23 cellular contexts compared by ENCODE assay signal in the genomic region with DNA sequence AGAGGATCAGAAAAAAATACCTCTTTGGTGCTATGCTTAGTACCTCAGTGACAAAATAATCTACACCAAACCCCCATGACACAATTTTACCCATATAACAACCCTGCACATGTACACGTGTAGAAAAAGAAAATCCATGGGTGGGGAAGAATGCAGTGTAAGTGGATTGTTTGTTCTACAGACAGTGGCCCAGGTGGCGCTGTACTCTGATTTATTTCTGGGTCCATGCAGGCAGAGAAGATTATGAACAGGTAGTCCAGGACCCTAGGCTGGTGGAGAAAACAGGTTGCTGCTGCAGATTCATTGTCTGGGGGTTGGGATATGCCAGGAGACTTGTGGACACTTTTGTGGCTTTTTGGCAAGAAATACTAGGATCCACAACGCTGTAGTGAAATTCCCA.
"Had no signal": no experiment of that assay in that cellular context is flagged by ENCODE, and none has a peak within 500 bp of the region (broad histone marks: within the 10 kb centered on the region; RNA-seq: fewer than 3 reads in every experiment).

No MANE protein-coding gene starts in this region.

- H3K4me3 Mint-ChIP-seq: activated CD4-positive, alpha-beta memory T cell treated with anti-CD3 and anti-CD28 coated beads for 36 hours; activated naive CD8-positive, alpha-beta T cell; activated T-cell treated with anti-CD3 and anti-CD28 coated beads, Interleukin-2, amount 50 U/mL, for 24 hours; nephron progenitor cell; stimulated activated naive CD8-positive, alpha-beta T cell treated with anti-CD3 and anti-CD28 coated beads, Interleukin-15, Interleukin-2, amounts not matched to agents 100 ng/mL and 50 ng/mL, for 24 hours; T-helper 2 cell treated with Interferon-gamma antibody and Interleukin-4, amounts not matched to agents 5 μg/mL and 100 μg/mL, for 36 hours had no signal

- H3K27ac ChIP-seq: neutrophil, right lobe of liver, thoracic aorta had no signal

- H3K4me3 ChIP-seq: right lobe of liver, thoracic aorta had no signal

- H3K27me3 Mint-ChIP-seq: activated CD4-positive, alpha-beta memory T cell treated with anti-CD3 and anti-CD28 coated beads for 36 hours; activated naive CD8-positive, alpha-beta T cell; activated T-cell treated with anti-CD3 and anti-CD28 coated beads, Interleukin-2, amount 50 U/mL, for 24 hours; naive B cell; stimulated activated naive CD8-positive, alpha-beta T cell treated with anti-CD3 and anti-CD28 coated beads, Interleukin-15, Interleukin-2, amounts not matched to agents 100 ng/mL and 50 ng/mL, for 24 hours had no signal

- H3K4me1 ChIP-seq: right lobe of liver had no signal

- ATAC-seq: left cardiac atrium, left ventricle myocardium superior, right lobe of liver had no signal

- H3K9me3 ChIP-seq: neutrophil, right lobe of liver, thoracic aorta had no signal

- H3K4me1 Mint-ChIP-seq: nephron progenitor cell had no signal

- DNase-seq: activated CD4-positive, alpha-beta memory T cell treated with anti-CD3 and anti-CD28 coated beads for 36 hours; activated CD4-positive, alpha-beta T cell treated with anti-CD3 and anti-CD28 coated beads for 48 hours; activated CD8-positive, alpha-beta memory T cell treated with anti-CD3 and anti-CD28 coated beads, Interleukin-2, amount 50 U/mL, for 4 hours; activated T-cell treated with anti-CD3 and anti-CD28 coated beads, Interleukin-2, amount 50 U/mL, for 24 hours; anterior cingulate cortex; dermis blood vessel endothelial cell; effector CD8-positive, alpha-beta T cell; head of caudate nucleus; hippocampal formation; left cardiac atrium; left ventricle myocardium superior; mammary epithelial cell; naive B cell; nephron progenitor cell; right lobe of liver; stimulated activated CD4-positive, alpha-beta T cell treated with anti-CD3 and anti-CD28 coated beads, Interleukin-4, amount 100 ng/mL, for 1 hour; T-helper 1 cell; trophoblast cell had no signal

- H3K27me3 ChIP-seq: neutrophil, right lobe of liver had no signal

- H3K27ac Mint-ChIP-seq: activated CD4-positive, alpha-beta memory T cell treated with anti-CD3 and anti-CD28 coated beads for 36 hours; activated naive CD8-positive, alpha-beta T cell; activated T-cell treated with anti-CD3 and anti-CD28 coated beads, Interleukin-2, amount 50 U/mL, for 24 hours; nephron progenitor cell; stimulated activated naive CD8-positive, alpha-beta T cell treated with anti-CD3 and anti-CD28 coated beads, Interleukin-15, Interleukin-2, amounts not matched to agents 100 ng/mL and 50 ng/mL, for 24 hours; T-helper 2 cell treated with Interferon-gamma antibody and Interleukin-4, amounts not matched to agents 5 μg/mL and 100 μg/mL, for 36 hours had no signal
